In genomic region chr1:149978547-149979023, GRCh38 we compare ENCODE assay signal across 14 cellular contexts. TPM values are rescaled to one million over a fixed set of nuclear protein-coding genes. Genes with fewer than 3 reads are reported as not detected.
DNase-seq lines count a peak whose midpoint lies in the region; ATAC-seq, FAIRE-seq and TF ChIP-seq lines count a peak whose summit lies in the region.
"Had no signal": no experiment of that assay in that cellular context is flagged by ENCODE, and none has a peak within 500 bp of the region (broad histone marks: within the 10 kb centered on the region; RNA-seq: fewer than 3 reads in every experiment).

No MANE protein-coding gene starts in this region.

- TF ChIP-seq EP300 in upper lobe of left lung (IDR thresholded peaks at IDR 0.05) = no peak

- H3K4me1 ChIP-seq in astrocyte (ENCODE audit: insufficient read depth, low read length) (peaks cover 16% of the 10 kb centered on the region), right lobe of liver (peaks cover 0 to 25% (median 9%) of the 10 kb centered on the region in 4 donors), aorta (ENCODE audit: control insufficient read depth in 1 of 2, insufficient read depth in 2 of 2, low read length in 2 of 2) (no peaks in the 10 kb centered on the region), upper lobe of left lung (peaks cover 2 to 11% (median 4%) of the 10 kb centered on the region in 4 donors)

- H3K9me3 ChIP-seq in astrocyte (ENCODE audit: insufficient read depth, low read depth, low read length) = no peaks in the 10 kb centered on the region
- no peaks in the 10 kb centered on the region for H3K9me3 ChIP-seq in right lobe of liver
- H3K9me3 ChIP-seq in aorta (ENCODE audit: control insufficient read depth, low read length) = no peaks in the 10 kb centered on the region
- no peaks in the 10 kb centered on the region for H3K9me3 ChIP-seq in upper lobe of left lung
- H3K9me3 ChIP-seq: lower lobe of right lung had no signal

- ATAC-seq in right lobe of liver = peak; percentile 82 to 88 (median 85)
- ATAC-seq in aorta (ENCODE audit: low FRiP score) = no peak
- ATAC-seq in upper lobe of left lung (ENCODE audit: low FRiP score in 2 of 2) = no peak

- H3K36me3 ChIP-seq in astrocyte (ENCODE audit: insufficient read depth, low read length) = no peaks in the 10 kb centered on the region
- H3K36me3 ChIP-seq in right lobe of liver = peaks cover 0 to 26% (median 5%) of the 10 kb centered on the region in 4 donors
- peaks cover 0 to 4% of the 10 kb centered on the region in 2 donors for H3K36me3 ChIP-seq in aorta (ENCODE audit: control insufficient read depth in 1 of 2, insufficient read depth in 2 of 2, low read length in 1 of 2)
- peaks cover 11 to 31% (median 18%) of the 10 kb centered on the region in 4 donors for H3K36me3 ChIP-seq in upper lobe of left lung

- peak overlapping the region; percentile 95 for H3K27ac Mint-ChIP-seq in astrocyte (ENCODE audit: unreplicated experiment)
- no peak overlapping the region for H3K27ac Mint-ChIP-seq in CD14-positive monocyte
- H3K27ac Mint-ChIP-seq: activated CD4-positive, alpha-beta T cell treated with anti-CD3 and anti-CD28 coated beads, Interleukin-2, amount 10 ng/mL, durations not matched to agents 7 days and 5 days; activated T-helper 1 cell treated with anti-CD3 and anti-CD28 coated beads, Interleukin-12 subunit alpha, Interleukin-12 subunit beta, Interleukin-2, Interleukin-4 antibody, amounts not matched to agents 30 ng/mL and 10 ng/mL and 1 ng/mL, durations not matched to agents 14 hours and 24 hours and 36 hours had no signal

- H3K27me3 ChIP-seq in astrocyte (ENCODE audit: insufficient read depth, low read length) (no peaks in the 10 kb centered on the region), right lobe of liver (no peaks in the 10 kb centered on the region), aorta (ENCODE audit: control insufficient read depth in 1 of 2, insufficient read depth in 2 of 2, low read length in 1 of 2) (no peaks in the 10 kb centered on the region), upper lobe of left lung (no peaks in the 10 kb centered on the region)

- peaks cover 67% of the 10 kb centered on the region for H3K79me2 ChIP-seq in astrocyte (ENCODE audit: insufficient read depth, low read length)

- 10% methylated on average over 1 of the region's 1 CpG for WGBS in right lobe of liver (ENCODE audit: insufficient coverage, low coverage, low lambda C conversion rate, missing lambda C conversion rate)
- 50 to 57% methylated on average over 1 of the region's 1 CpG for WGBS in aorta, 2 donors
- WGBS in upper lobe of left lung, 2 donors = 63 to 65% methylated on average over 1 of the region's 1 CpG

- no peak overlapping the region for H2AFZ ChIP-seq in astrocyte (ENCODE audit: low read depth, low read length)

- peak overlapping the region; percentile 13 for H3K4me2 ChIP-seq in astrocyte (ENCODE audit: low read length)

- FAIRE-seq in astrocyte (lab: Jason Lieb, UNC) (no peak), GM12892 (lab: Jason Lieb, UNC) (no peak)
- FAIRE-seq: GM12878 had no signal

- no peak for TF ChIP-seq POLR2A in right lobe of liver (IDR thresholded peaks at IDR 0.05)
- no peak for TF ChIP-seq POLR2A in upper lobe of left lung (IDR thresholded peaks at IDR 0.05)
- TF ChIP-seq POLR2A in GM12892 (IDR thresholded peaks at IDR 0.05; ENCODE audit: low read depth, low read length) = no peak

- H3K9ac ChIP-seq in astrocyte (ENCODE audit: low read length) = no peak overlapping the region

- intact Hi-C loops in right lobe of liver (cut with DNase I) = loop anchor here in 1 of 2 donors (10.0 kb wide), 1 partner anchor 66 kb away; no protein-coding TSS in a partner anchor
- intact Hi-C loops in aorta (cut with DNase I) = no loop called here
- intact Hi-C loops in CD14-positive monocyte (cut with micrococcal nuclease) = loop anchor here in 1 of 2 donors (10.0 kb wide), 1 partner anchor 46 kb away; no protein-coding TSS in a partner anchor

- H3K4me3 ChIP-seq in astrocyte (ENCODE audit: insufficient read depth, low read depth, low read length) = no peak overlapping the region
- H3K4me3 ChIP-seq in right lobe of liver = no peak overlapping the region
- no peak overlapping the region for H3K4me3 ChIP-seq in aorta (ENCODE audit: low read length in 2 of 2)
- H3K4me3 ChIP-seq in upper lobe of left lung = no peak overlapping the region
- H3K4me3 ChIP-seq: GM12878, lower lobe of right lung had no signal

- TF ChIP-seq CTCF in 22Rv1 (IDR thresholded peaks at IDR 0.05) = no peak
- no peak for TF ChIP-seq CTCF in astrocyte (IDR thresholded peaks at IDR 0.05; ENCODE audit: insufficient read depth, low read depth, low read length)
- no peak for TF ChIP-seq CTCF in right lobe of liver (IDR thresholded peaks at IDR 0.05)
- no peak for TF ChIP-seq CTCF in upper lobe of left lung (IDR thresholded peaks at IDR 0.05)
- TF ChIP-seq CTCF in CD14-positive monocyte (IDR thresholded peaks at IDR 0.05) = no peak

- H3K9me3 Mint-ChIP-seq in astrocyte (ENCODE audit: unreplicated experiment) = peaks cover 4% of the 10 kb centered on the region
- H3K9me3 Mint-ChIP-seq in CD14-positive monocyte = peaks cover 0 to 8% (median 3%) of the 10 kb centered on the region in 7 donors
- H3K9me3 Mint-ChIP-seq: activated CD4-positive, alpha-beta T cell treated with anti-CD3 and anti-CD28 coated beads, Interleukin-2, amount 10 ng/mL, durations not matched to agents 7 days and 5 days; activated T-helper 1 cell treated with anti-CD3 and anti-CD28 coated beads, Interleukin-12 subunit alpha, Interleukin-12 subunit beta, Interleukin-2, Interleukin-4 antibody, amounts not matched to agents 30 ng/mL and 10 ng/mL and 1 ng/mL, durations not matched to agents 14 hours and 24 hours and 36 hours; brain had no signal

- H3K27ac ChIP-seq in 22Rv1 = peak overlapping the region; percentile 49
- no peak overlapping the region for H3K27ac ChIP-seq in astrocyte (ENCODE audit: low read depth, low read length)
- H3K27ac ChIP-seq in right lobe of liver = peak overlapping the region in 2 of 3 donors; percentile 33 to 35
- H3K27ac ChIP-seq in aorta (ENCODE audit: low read depth in 1 of 2, low read length in 2 of 2) = no peak overlapping the region
- H3K27ac ChIP-seq in upper lobe of left lung = no peak overlapping the region
- H3K27ac ChIP-seq: lower lobe of right lung had no signal

- no peaks in the 10 kb centered on the region for H3K27me3 Mint-ChIP-seq in astrocyte (ENCODE audit: low read depth, unreplicated experiment)
- H3K27me3 Mint-ChIP-seq in CD14-positive monocyte (ENCODE audit: low read depth in 3 of 3) = peaks cover 89 to 93% (median 89%) of the 10 kb centered on the region in 3 donors
- H3K27me3 Mint-ChIP-seq: activated CD4-positive, alpha-beta T cell treated with anti-CD3 and anti-CD28 coated beads, Interleukin-2, amount 10 ng/mL, durations not matched to agents 7 days and 5 days; brain had no signal

- H4K20me1 ChIP-seq in astrocyte (ENCODE audit: insufficient read depth, low read length) = peaks cover 45% of the 10 kb centered on the region

- H3K4me3 Mint-ChIP-seq in astrocyte (ENCODE audit: unreplicated experiment) (no peak overlapping the region), CD14-positive monocyte (peak overlapping the region in 1 of 2 donors; percentile 68)
- H3K4me3 Mint-ChIP-seq: activated CD4-positive, alpha-beta T cell treated with anti-CD3 and anti-CD28 coated beads, Interleukin-2, amount 10 ng/mL, durations not matched to agents 7 days and 5 days; activated T-helper 1 cell treated with anti-CD3 and anti-CD28 coated beads, Interleukin-12 subunit alpha, Interleukin-12 subunit beta, Interleukin-2, Interleukin-4 antibody, amounts not matched to agents 30 ng/mL and 10 ng/mL and 1 ng/mL, durations not matched to agents 14 hours and 24 hours and 36 hours; brain had no signal

- H3K36me3 Mint-ChIP-seq in astrocyte (ENCODE audit: low read depth, unreplicated experiment) (peaks cover 18% of the 10 kb centered on the region), CD14-positive monocyte (peaks cover 0 to 2% of the 10 kb centered on the region in 2 donors)

- peaks cover 42% of the 10 kb centered on the region for H3K4me1 Mint-ChIP-seq in astrocyte (ENCODE audit: low read depth, unreplicated experiment)
- no peaks in the 10 kb centered on the region for H3K4me1 Mint-ChIP-seq in CD14-positive monocyte
- H3K4me1 Mint-ChIP-seq: brain had no signal

- DNase-seq in HT1080 (ENCODE audit: low read depth) = peak; percentile 32
- DNase-seq in astrocyte (ENCODE audit: low read depth) = no peak
- peak in 2 of 3 donors; percentile 48 to 84 for DNase-seq in right lobe of liver
- no peak for DNase-seq in aorta
- no peak for DNase-seq in upper lobe of left lung
- DNase-seq in GM12892 (ENCODE audit: insufficient read length) = no peak
- DNase-seq in CD14-positive monocyte (ENCODE audit: low spot score) = no peak
- DNase-seq: activated CD4-positive, alpha-beta T cell treated with anti-CD3 and anti-CD28 coated beads, Interleukin-2, amount 10 ng/mL, durations not matched to agents 7 days and 5 days; lower lobe of right lung; NCI-H187 treated with DMSO at 0.1 percent for 48 hours had no signal

RNA-seq across cellular contexts. Expression of gene OTUD7B, which starts 31.9 kb away (rescaled TPM):
- total RNA-seq in HT1080 (2014; rRNA removed; shearing (Covaris generic)) = 5.7 and 10.7 TPM in 2 replicates
- 2.8 and 3.0 TPM in 2 replicates for polyA plus RNA-seq in HT1080 (2015; cell fraction: cytosol; rRNA removed)
- 5.1 and 6.5 TPM in 2 replicates for polyA plus RNA-seq in HT1080 (2015; cell fraction: nucleus; rRNA removed)
- total RNA-seq in astrocyte (31.9 and 33.1 TPM in 2 replicates), right lobe of liver (10 to 100 TPM in 5 of 6 experiments, 1 to 10 TPM in 1; 9.1 to 22.3 (median 16.8) TPM), aorta (10 to 100 TPM; 36.0 to 41.2 TPM), upper lobe of left lung (10 to 100 TPM; 22.0 to 44.8 (median 29.8) TPM)
- polyA plus RNA-seq in aorta (1 to 10 TPM; 6.3 to 6.9 TPM), CD14-positive monocyte (not detected)
- 5.7 TPM for polyA plus RNA-seq in GM12892 (2012; ENCODE audit: missing spikeins)

RNA-seq across cellular contexts. Expression of gene MTMR11, which starts 41.9 kb away (rescaled TPM):
- 38.2 and 60.8 TPM in 2 replicates for total RNA-seq in HT1080 (2014; rRNA removed; shearing (Covaris generic))
- 90.4 and 91.1 TPM in 2 replicates for polyA plus RNA-seq in HT1080 (2015; cell fraction: cytosol; rRNA removed)
- polyA plus RNA-seq in HT1080 (2015; cell fraction: nucleus; rRNA removed) = 165 and 169 TPM in 2 replicates
- 4.0 and 5.0 TPM in 2 replicates for total RNA-seq in astrocyte
- 1 to 10 TPM in 5 of 6 experiments, under 1 TPM in 1; 0.97 to 7.1 (median 3.6) TPM for total RNA-seq in right lobe of liver
- total RNA-seq in aorta = 10 to 100 TPM; 42.3 to 55.4 TPM
- 10 to 100 TPM; 19.3 to 59.1 TPM for polyA plus RNA-seq in aorta
- total RNA-seq in upper lobe of left lung = 10 to 100 TPM in 4 of 6 donors, 1 to 10 TPM in 2; 5.9 to 19.9 (median 13.6) TPM
- polyA plus RNA-seq in GM12892 (2012; ENCODE audit: missing spikeins) = 1.0 TPM
- 10 to 100 TPM; 53.1 to 54.6 TPM for polyA plus RNA-seq in CD14-positive monocyte

RNA-seq across cellular contexts. Expression of gene SF3B4, which starts 51.0 kb away (rescaled TPM):
- total RNA-seq in HT1080 (2014; rRNA removed; shearing (Covaris generic)) = 21.4 and 35.8 TPM in 2 replicates
- 89.3 and 103 TPM in 2 replicates for polyA plus RNA-seq in HT1080 (2015; cell fraction: cytosol; rRNA removed)
- polyA plus RNA-seq in HT1080 (2015; cell fraction: nucleus; rRNA removed) = 123 and 126 TPM in 2 replicates
- total RNA-seq in astrocyte = 73.2 and 74.0 TPM in 2 replicates
- total RNA-seq in right lobe of liver = 10 to 100 TPM in 5 of 6 experiments, 1 to 10 TPM in 1; 8.2 to 18.5 (median 12.2) TPM
- total RNA-seq in aorta = 10 to 100 TPM; 37.3 to 42.6 TPM
- 10 to 100 TPM; 18.8 to 37.5 TPM for polyA plus RNA-seq in aorta
- 10 to 100 TPM in 5 of 6 donors, 1 to 10 TPM in 1; 9.4 to 49.1 (median 15.2) TPM for total RNA-seq in upper lobe of left lung
- 37.6 TPM for polyA plus RNA-seq in GM12892 (2012; ENCODE audit: missing spikeins)
- 10 to 100 TPM; 52.2 to 78.6 TPM for polyA plus RNA-seq in CD14-positive monocyte

Comparison
In these comparisons a context has a peak if more than half of its experiments do, and no peak if none do; other contexts are left out.
1. H3K27ac ChIP-seq: peak in 22Rv1 (single experiment) and right lobe of liver (2 of 3); none in astrocyte (single experiment), aorta (0 of 2) and upper lobe of left lung (0 of 4).
2. DNase-seq: peak in HT1080 (single experiment) and right lobe of liver (2 of 3); none in astrocyte (single experiment), aorta (0 of 2), upper lobe of left lung (0 of 2), GM12892 (single experiment) and CD14-positive monocyte (single experiment).
3. ATAC-seq: peak in right lobe of liver (4 of 4); none in aorta (single experiment) and upper lobe of left lung (0 of 2).